In the genomic region with DNA sequence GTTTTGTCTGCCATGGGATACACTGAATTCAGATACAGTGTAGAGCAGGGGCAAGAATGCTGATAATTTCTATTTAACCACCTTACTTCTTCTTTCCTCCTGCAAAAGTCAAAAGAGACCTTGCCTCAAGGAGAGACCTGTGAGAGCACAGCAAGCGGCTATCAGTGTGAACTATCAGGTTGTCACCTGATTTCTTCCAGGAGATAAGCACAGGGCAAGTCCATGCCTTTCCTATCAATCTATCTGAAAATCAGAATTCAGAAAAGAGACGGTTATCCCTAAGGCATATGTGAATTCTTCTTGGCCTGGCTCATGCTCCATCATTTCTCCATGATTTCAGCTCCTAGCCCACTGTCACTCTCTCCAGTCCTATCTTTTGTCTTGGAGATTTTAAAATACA, we compare ENCODE assay signal across 23 cellular contexts.
DNase-seq lines count a peak whose midpoint lies in the region; ATAC-seq, FAIRE-seq and TF ChIP-seq lines count a peak whose summit lies in the region.
"Had no signal": no experiment of that assay in that cellular context is flagged by ENCODE, and none has a peak within 500 bp of the region (broad histone marks: within the 10 kb centered on the region; RNA-seq: fewer than 3 reads in every experiment).

No MANE protein-coding gene starts in this region.

- H3K27me3 Mint-ChIP-seq in stimulated activated naive CD8-positive, alpha-beta T cell treated with anti-CD3 and anti-CD28 coated beads, Interleukin-15, Interleukin-2, amounts not matched to agents 100 ng/mL and 50 ng/mL, for 24 hours: no peaks in the 10 kb centered on the region
- H3K27me3 Mint-ChIP-seq in activated CD8-positive, alpha-beta T cell treated with anti-CD3 and anti-CD28 coated beads for 36 hours: no peaks in the 10 kb centered on the region
- peaks cover 44% of the 10 kb centered on the region for H3K27me3 Mint-ChIP-seq in type B pancreatic cell
- H3K27me3 Mint-ChIP-seq in HFFc6 (ENCODE audit: insufficient read depth): peaks cover 8% of the 10 kb centered on the region
- no peaks in the 10 kb centered on the region for H3K27me3 Mint-ChIP-seq in effector memory CD8-positive, alpha-beta T cell

- no peaks in the 10 kb centered on the region for H3K79me2 ChIP-seq in keratinocyte (ENCODE audit: control insufficient read depth, insufficient read depth, low read length)

- no peak overlapping the region for H3K4me2 ChIP-seq in keratinocyte (ENCODE audit: control insufficient read depth, extremely low read depth, insufficient read depth, low read depth, low read length)
- H3K4me2 ChIP-seq: neural progenitor cell had no signal

- intact Hi-C loops in activated CD8-positive, alpha-beta T cell treated with anti-CD3 and anti-CD28 coated beads for 36 hours (cut with micrococcal nuclease): loop anchor here (5.0 kb wide), 2 partner anchors 37 to 73 kb away; no protein-coding TSS in a partner anchor

- no peak overlapping the region for H3K9ac ChIP-seq in keratinocyte (ENCODE audit: control insufficient read depth, extremely low read depth, insufficient read depth, low read length)
- H3K9ac ChIP-seq: neural progenitor cell had no signal

- H2AFZ ChIP-seq in keratinocyte (ENCODE audit: control insufficient read depth, low read length): no peak overlapping the region
- H2AFZ ChIP-seq: neural progenitor cell had no signal

- no peaks in the 10 kb centered on the region for H3K36me3 ChIP-seq in keratinocyte (ENCODE audit: control insufficient read depth in 2 of 2, extremely low read depth in 1 of 2, insufficient read depth in 2 of 2, low read length in 2 of 2)
- H3K36me3 ChIP-seq: neural progenitor cell, upper lobe of right lung had no signal

- H3K9me3 Mint-ChIP-seq in stimulated activated naive CD8-positive, alpha-beta T cell treated with anti-CD3 and anti-CD28 coated beads, Interleukin-15, Interleukin-2, amounts not matched to agents 100 ng/mL and 50 ng/mL, for 24 hours: no peaks in the 10 kb centered on the region
- peaks cover 8% of the 10 kb centered on the region for H3K9me3 Mint-ChIP-seq in activated CD8-positive, alpha-beta T cell treated with anti-CD3 and anti-CD28 coated beads for 36 hours
- H3K9me3 Mint-ChIP-seq in type B pancreatic cell (peaks cover 4% of the 10 kb centered on the region), HFFc6 (peaks cover 10% of the 10 kb centered on the region)
- no peaks in the 10 kb centered on the region for H3K9me3 Mint-ChIP-seq in effector memory CD8-positive, alpha-beta T cell

- dilution Hi-C loops in keratinocyte (cut with MboI; ENCODE audit: extremely low pct_ligation_motif_present, low sequenced_read_pairs): no loop called here

- peak overlapping the region; percentile 99 for H3K27ac Mint-ChIP-seq in stimulated activated naive CD8-positive, alpha-beta T cell treated with anti-CD3 and anti-CD28 coated beads, Interleukin-15, Interleukin-2, amounts not matched to agents 100 ng/mL and 50 ng/mL, for 24 hours
- H3K27ac Mint-ChIP-seq in activated CD8-positive, alpha-beta T cell treated with anti-CD3 and anti-CD28 coated beads for 36 hours: peak overlapping the region; percentile 90
- peak overlapping the region; percentile 12 for H3K27ac Mint-ChIP-seq in type B pancreatic cell
- H3K27ac Mint-ChIP-seq in HFFc6: no peak overlapping the region
- H3K27ac Mint-ChIP-seq in effector memory CD8-positive, alpha-beta T cell: peak overlapping the region in 1 of 2 donors; percentile 51
- H3K27ac Mint-ChIP-seq: neural progenitor cell had no signal

- no peak for DNase-seq in stimulated activated naive CD8-positive, alpha-beta T cell treated with anti-CD3 and anti-CD28 coated beads, Interleukin-15, Interleukin-2, amounts not matched to agents 100 U/mL and 50 U/mL, for 24 hours
- no peak for DNase-seq in activated CD8-positive, alpha-beta T cell treated with anti-CD3 and anti-CD28 coated beads for 36 hours
- DNase-seq in keratinocyte (ENCODE audit: low read depth, low spot score): no peak
- DNase-seq in type B pancreatic cell (ENCODE audit: extremely low spot score, unreplicated experiment): no peak
- no peak for DNase-seq in HFFc6
- DNase-seq in effector memory CD8-positive, alpha-beta T cell: no peak
- DNase-seq: activated CD4-positive, alpha-beta T cell treated with anti-CD3 and anti-CD28 coated beads, Interleukin-2, amount 50 U/mL, for 4 hours; activated effector memory CD4-positive, alpha-beta T cell treated with anti-CD3 and anti-CD28 coated beads, Interleukin-2, amount 50 U/mL, for 16 hours; DMS79; effector CD8-positive, alpha-beta T cell; GOT3; KBM-7; NCI-H146; NCI-H2171; NCI-H526; psoas muscle; stimulated activated CD4-positive, alpha-beta T cell treated with anti-CD3 and anti-CD28 coated beads, Interleukin-2, amount 100 ng/mL, for 24 hours; upper lobe of right lung had no signal

- H3K4me3 Mint-ChIP-seq in stimulated activated naive CD8-positive, alpha-beta T cell treated with anti-CD3 and anti-CD28 coated beads, Interleukin-15, Interleukin-2, amounts not matched to agents 100 ng/mL and 50 ng/mL, for 24 hours: peak overlapping the region; percentile 4
- peak overlapping the region; percentile 21 for H3K4me3 Mint-ChIP-seq in activated CD8-positive, alpha-beta T cell treated with anti-CD3 and anti-CD28 coated beads for 36 hours
- H3K4me3 Mint-ChIP-seq in type B pancreatic cell (no peak overlapping the region), HFFc6 (no peak overlapping the region)
- peak overlapping the region in 1 of 2 donors; percentile 10 for H3K4me3 Mint-ChIP-seq in effector memory CD8-positive, alpha-beta T cell
- H3K4me3 Mint-ChIP-seq: neural progenitor cell had no signal

- H3K36me3 Mint-ChIP-seq in stimulated activated naive CD8-positive, alpha-beta T cell treated with anti-CD3 and anti-CD28 coated beads, Interleukin-15, Interleukin-2, amounts not matched to agents 100 ng/mL and 50 ng/mL, for 24 hours (ENCODE audit: low read depth): no peaks in the 10 kb centered on the region
- peaks cover 10% of the 10 kb centered on the region for H3K36me3 Mint-ChIP-seq in activated CD8-positive, alpha-beta T cell treated with anti-CD3 and anti-CD28 coated beads for 36 hours (ENCODE audit: low read depth)
- H3K36me3 Mint-ChIP-seq in type B pancreatic cell: peaks cover 3% of the 10 kb centered on the region
- no peaks in the 10 kb centered on the region; the same call in 1 of the 2 replicates for H3K36me3 Mint-ChIP-seq in HFFc6 (ENCODE audit: low read depth)
- peaks cover 3% of the 10 kb centered on the region for H3K36me3 Mint-ChIP-seq in effector memory CD8-positive, alpha-beta T cell (ENCODE audit: insufficient read depth)
- H3K36me3 Mint-ChIP-seq: neural progenitor cell had no signal

- no peaks in the 10 kb centered on the region for H4K20me1 ChIP-seq in keratinocyte (ENCODE audit: control insufficient read depth, extremely low read depth, insufficient read depth, low read length)

- POLR2A ChIA-PET in activated CD8-positive, alpha-beta T cell treated with anti-CD3 and anti-CD28 coated beads for 36 hours (lab: Charles Lee): interaction anchor here (0.8 to 17.9 kb wide), 8 partner anchors 10 to 130 kb away, joined by 3 to 375 read pairs (median 16); a partner anchor contains a TSS

- no peak overlapping the region for H3K4me3 ChIP-seq in keratinocyte (ENCODE audit: control insufficient read depth in 2 of 3, extremely low read depth in 1 of 3, insufficient read depth in 2 of 3, low read depth in 1 of 3, low read length in 3 of 3)
- H3K4me3 ChIP-seq: neural progenitor cell, psoas muscle, upper lobe of right lung had no signal

- peak; percentile 57 for FAIRE-seq in keratinocyte (lab: Jason Lieb, UNC)
- FAIRE-seq: astrocyte, TTC549 had no signal

- H3K27ac ChIP-seq in keratinocyte (ENCODE audit: control insufficient read depth, insufficient read depth, low read length): no peak overlapping the region
- H3K27ac ChIP-seq: neural progenitor cell, psoas muscle, upper lobe of right lung had no signal

- TF ChIP-seq CTCF in activated CD8-positive, alpha-beta T cell treated with anti-CD3 and anti-CD28 coated beads for 36 hours (IDR thresholded peaks at IDR 0.05): no peak
- no peak for TF ChIP-seq CTCF in keratinocyte (optimal IDR thresholded peaks at IDR 0.05 in 1 of 3, IDR thresholded peaks at IDR 0.05 in 1 of 3, conservative IDR thresholded peaks at IDR 0.05 in 1 of 3; ENCODE audit: extremely low read depth in 1 of 3, insufficient read depth in 2 of 3, low read length in 3 of 3)
- no peak for TF ChIP-seq CTCF in type B pancreatic cell (conservative IDR thresholded peaks at IDR 0.05)
- TF ChIP-seq CTCF in HFFc6 (IDR thresholded peaks at IDR 0.05): no peak

- H3K9me3 ChIP-seq in keratinocyte (ENCODE audit: control insufficient read depth, low read depth, low read length): no peaks in the 10 kb centered on the region
- H3K9me3 ChIP-seq: psoas muscle, upper lobe of right lung had no signal

- no peaks in the 10 kb centered on the region for H3K9me1 ChIP-seq in keratinocyte (ENCODE audit: control insufficient read depth, extremely low read depth, insufficient read depth, low read length)

- H3K4me1 ChIP-seq in keratinocyte (ENCODE audit: control insufficient read depth, extremely low read depth, insufficient read depth, low read length): peaks cover 19% of the 10 kb centered on the region
- H3K4me1 ChIP-seq: psoas muscle, upper lobe of right lung had no signal

- no peaks in the 10 kb centered on the region for H3K27me3 ChIP-seq in keratinocyte (ENCODE audit: control insufficient read depth, extremely low read depth, insufficient read depth, low read length)
- H3K27me3 ChIP-seq: neural progenitor cell, upper lobe of right lung had no signal

- H3K4me1 Mint-ChIP-seq in stimulated activated naive CD8-positive, alpha-beta T cell treated with anti-CD3 and anti-CD28 coated beads, Interleukin-15, Interleukin-2, amounts not matched to agents 100 ng/mL and 50 ng/mL, for 24 hours (ENCODE audit: low read depth): peaks cover 97% of the 10 kb centered on the region
- H3K4me1 Mint-ChIP-seq in activated CD8-positive, alpha-beta T cell treated with anti-CD3 and anti-CD28 coated beads for 36 hours (ENCODE audit: low read depth): peaks cover 91% of the 10 kb centered on the region
- H3K4me1 Mint-ChIP-seq in type B pancreatic cell (ENCODE audit: unreplicated experiment): peaks cover 15% of the 10 kb centered on the region
- no peaks in the 10 kb centered on the region for H3K4me1 Mint-ChIP-seq in HFFc6 (ENCODE audit: low read depth)
- H3K4me1 Mint-ChIP-seq in effector memory CD8-positive, alpha-beta T cell (ENCODE audit: low read depth in 2 of 2): peaks cover 43 to 63% of the 10 kb centered on the region in 2 donors

- CTCF ChIA-PET in activated CD8-positive, alpha-beta T cell treated with anti-CD3 and anti-CD28 coated beads for 36 hours (lab: Charles Lee): interaction anchor here (0.8 to 4.6 kb wide), 14 partner anchors 9 to 133 kb away, joined by 3 to 51 read pairs (median 8); a partner anchor contains a TSS

- no peak for ATAC-seq in stimulated activated naive CD8-positive, alpha-beta T cell treated with anti-CD3 and anti-CD28 coated beads, Interleukin-15, Interleukin-2, amounts not matched to agents 100 U/mL and 50 U/mL, for 24 hours
- no peak for ATAC-seq in activated CD8-positive, alpha-beta T cell treated with anti-CD3 and anti-CD28 coated beads for 36 hours
- no peak for ATAC-seq in HG02763 (IDR thresholded peaks at IDR 0.05; ENCODE audit: unreplicated experiment)
- no peak for ATAC-seq in effector memory CD8-positive, alpha-beta T cell (replicated peaks)
- ATAC-seq: psoas muscle, upper lobe of right lung had no signal

Comparison
In these comparisons a context has a peak if more than half of its experiments do, and no peak if none do; other contexts are left out.
1. H3K4me3 Mint-ChIP-seq: peak in stimulated activated naive CD8-positive, alpha-beta T cell treated with anti-CD3 and anti-CD28 coated beads, Interleukin-15, Interleukin-2, amounts not matched to agents 100 ng/mL and 50 ng/mL, for 24 hours (single experiment) and activated CD8-positive, alpha-beta T cell treated with anti-CD3 and anti-CD28 coated beads for 36 hours (single experiment); none in type B pancreatic cell (single experiment) and HFFc6 (single experiment).